In the genomic region with DNA sequence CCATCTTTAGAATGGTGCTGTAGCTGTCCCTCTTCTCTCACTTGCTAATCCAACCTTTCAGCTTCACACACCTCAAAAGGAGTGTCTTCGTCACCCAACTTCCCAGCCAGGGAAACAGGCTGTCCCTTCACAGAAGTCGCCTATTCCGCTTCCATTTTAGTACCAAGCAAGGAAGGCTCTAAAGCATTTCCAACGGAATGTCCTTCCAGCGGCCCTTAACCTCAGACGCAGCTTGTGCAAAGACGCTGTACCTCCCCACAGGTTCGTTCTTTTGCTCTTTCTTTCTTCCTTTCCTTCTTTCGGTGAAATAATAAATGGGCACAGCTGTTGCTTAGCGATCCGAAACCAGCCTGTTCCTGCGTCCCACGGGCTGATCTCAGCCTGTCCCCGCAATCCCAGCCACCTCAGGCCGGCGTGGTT, we compare ENCODE assay signal across 10 cellular contexts. TPM values are rescaled to one million over a fixed set of nuclear protein-coding genes. Genes with fewer than 3 reads are reported as not detected.
DNase-seq lines count a peak whose midpoint lies in the region; ATAC-seq and TF ChIP-seq lines count a peak whose summit lies in the region.
"Had no signal": no experiment of that assay in that cellular context is flagged by ENCODE, and none has a peak within 500 bp of the region (broad histone marks: within the 10 kb centered on the region; RNA-seq: fewer than 3 reads in every experiment).

No MANE protein-coding gene starts in this region.

- H3K27ac Mint-ChIP-seq in nephron = no peak overlapping the region
- no peak overlapping the region for H3K27ac Mint-ChIP-seq in chondrocyte (ENCODE audit: unreplicated experiment)
- no peak overlapping the region for H3K27ac Mint-ChIP-seq in activated naive CD8-positive, alpha-beta T cell treated with anti-CD3 and anti-CD28 coated beads, Interleukin-2, amount 50 U/mL, for 24 hours

- H3K4me1 ChIP-seq in HUES48 (ENCODE audit: control insufficient read depth, insufficient read depth, low read length) = peaks cover 11% of the 10 kb centered on the region

- peaks cover 54% of the 10 kb centered on the region for H3K27me3 ChIP-seq in HUES48 (ENCODE audit: control insufficient read depth, insufficient read depth, low read length)

- H3K4me3 Mint-ChIP-seq in nephron (peak overlapping the region; percentile 42 to 77 (median 68)), chondrocyte (ENCODE audit: unreplicated experiment) (no peak overlapping the region)
- no peak overlapping the region for H3K4me3 Mint-ChIP-seq in activated naive CD8-positive, alpha-beta T cell treated with anti-CD3 and anti-CD28 coated beads, Interleukin-2, amount 50 U/mL, for 24 hours

- peaks cover 27% of the 10 kb centered on the region for H3K4me1 Mint-ChIP-seq in nephron
- peaks cover 10% of the 10 kb centered on the region for H3K4me1 Mint-ChIP-seq in chondrocyte (ENCODE audit: low read depth)
- H3K4me1 Mint-ChIP-seq in activated naive CD8-positive, alpha-beta T cell treated with anti-CD3 and anti-CD28 coated beads, Interleukin-2, amount 50 U/mL, for 24 hours = peaks cover 7% of the 10 kb centered on the region

- H3K27ac ChIP-seq in HUES48 (ENCODE audit: low read depth, low read length) = no peak overlapping the region
- no peak overlapping the region for H3K27ac ChIP-seq in coronary artery

- TF ChIP-seq CTCF in coronary artery (IDR thresholded peaks at IDR 0.05) (no peak), nephron (IDR thresholded peaks at IDR 0.05; ENCODE audit: unreplicated experiment in 3 of 3) (no peak), chondrocyte (IDR thresholded peaks at IDR 0.05) (no peak)

- H3K27me3 Mint-ChIP-seq in nephron (ENCODE audit: low read depth) (peaks cover 88% of the 10 kb centered on the region), chondrocyte (ENCODE audit: low read depth) (peaks cover 62% of the 10 kb centered on the region)
- peaks cover 47% of the 10 kb centered on the region for H3K27me3 Mint-ChIP-seq in activated naive CD8-positive, alpha-beta T cell treated with anti-CD3 and anti-CD28 coated beads, Interleukin-2, amount 50 U/mL, for 24 hours

- no peak for ATAC-seq in HG02642 (IDR thresholded peaks at IDR 0.05; ENCODE audit: poor library complexity, unreplicated experiment)
- no peak for ATAC-seq in activated naive CD8-positive, alpha-beta T cell treated with anti-CD3 and anti-CD28 coated beads, Interleukin-2, amount 50 U/mL, for 24 hours

- H3K9me3 Mint-ChIP-seq in nephron (no peaks in the 10 kb centered on the region), chondrocyte (ENCODE audit: low read depth) (no peaks in the 10 kb centered on the region)
- no peaks in the 10 kb centered on the region for H3K9me3 Mint-ChIP-seq in activated naive CD8-positive, alpha-beta T cell treated with anti-CD3 and anti-CD28 coated beads, Interleukin-2, amount 50 U/mL, for 24 hours

- H3K9ac ChIP-seq in HUES48 (ENCODE audit: low read depth, low read length) = no peak overlapping the region

- H3K36me3 Mint-ChIP-seq in nephron (ENCODE audit: low read depth) = no peaks in the 10 kb centered on the region
- H3K36me3 Mint-ChIP-seq in chondrocyte (ENCODE audit: low read depth) = no peaks in the 10 kb centered on the region
- no peaks in the 10 kb centered on the region for H3K36me3 Mint-ChIP-seq in activated naive CD8-positive, alpha-beta T cell treated with anti-CD3 and anti-CD28 coated beads, Interleukin-2, amount 50 U/mL, for 24 hours (ENCODE audit: low read depth)

- H3K9me3 ChIP-seq in HUES48 (ENCODE audit: control insufficient read depth, insufficient read depth, low read length) = no peaks in the 10 kb centered on the region

- H3K36me3 ChIP-seq in HUES48 (ENCODE audit: control insufficient read depth, insufficient read depth, low read length) = no peaks in the 10 kb centered on the region

- DNase-seq in COLO668 (lab: John Stamatoyannopoulos, UW; ENCODE audit: unreplicated experiment) (peak; percentile 36), coronary artery (ENCODE audit: low spot score) (no peak), chondrocyte (ENCODE audit: low spot score) (no peak), AG20443 (ENCODE audit: low spot score) (no peak)
- no peak for DNase-seq in activated naive CD8-positive, alpha-beta T cell treated with anti-CD3 and anti-CD28 coated beads, Interleukin-2, amount 50 U/mL, for 24 hours

- H3K4me3 ChIP-seq in HUES48 (ENCODE audit: low read depth, low read length) (peak overlapping the region; percentile 70), coronary artery (peak overlapping the region; percentile 61)

RNA-seq across cellular contexts. Expression of gene PTPRT, which starts 1.5 kb away (rescaled TPM):
- total RNA-seq in chondrocyte = not detected in 3 replicates
- total RNA-seq: epithelial cell of proximal tubule; T-helper 1 cell treated with Interleukin-12 subunit alpha and Interleukin-12 subunit beta and Interleukin-4 antibody, amounts not matched to agents 30 ng/mL and 1 ng/mL, for 36 hours had no signal

Comparison
In these comparisons a context has a peak if more than half of its experiments do, and no peak if none do; other contexts are left out.
1. H3K4me3 Mint-ChIP-seq: peak in nephron (3 of 3); none in chondrocyte (single experiment) and activated naive CD8-positive, alpha-beta T cell treated with anti-CD3 and anti-CD28 coated beads, Interleukin-2, amount 50 U/mL, for 24 hours (single experiment).